ENCODE assay signal across 23 cellular contexts in the genomic region with DNA sequence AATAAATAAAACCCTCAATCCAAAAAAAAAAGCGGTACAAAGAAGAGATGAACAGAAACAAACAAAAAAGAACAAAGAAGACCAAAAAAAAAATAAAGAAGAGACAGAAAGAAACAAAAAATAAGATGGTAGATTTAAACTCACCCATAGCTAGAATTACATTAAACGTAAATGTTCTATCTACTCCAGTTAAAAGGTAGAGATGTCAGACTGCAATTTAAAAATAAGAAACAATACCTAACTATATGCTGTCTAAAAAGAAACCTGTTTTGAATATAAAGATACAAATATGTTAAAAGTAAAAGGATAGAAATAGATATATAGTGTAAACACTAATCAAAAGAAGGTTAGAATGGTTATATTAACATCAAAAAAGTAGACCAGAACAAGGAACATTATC. TPM values are rescaled to one million over a fixed set of nuclear protein-coding genes. Genes with fewer than 3 reads are reported as not detected.
DNase-seq lines count a peak whose midpoint lies in the region; ATAC-seq, FAIRE-seq and TF ChIP-seq lines count a peak whose summit lies in the region.
"Had no signal": no experiment of that assay in that cellular context is flagged by ENCODE, and none has a peak within 500 bp of the region (broad histone marks: within the 10 kb centered on the region; RNA-seq: fewer than 3 reads in every experiment).

No MANE protein-coding gene starts in this region.

- H3K9ac ChIP-seq in K562 (ENCODE audit: insufficient read depth in 1 of 2, low read depth in 2 of 2, low read length in 2 of 2) (no peak overlapping the region), H9 (ENCODE audit: extremely low read depth, insufficient read length, low read length) (no peak overlapping the region)
- H3K9ac ChIP-seq: BLaER1 treated with 17β-estradiol and CSF1 and Interleukin-3, amounts not matched to agents 10 nM and 100 nM had no signal

- no peaks in the 10 kb centered on the region for H3K27me3 ChIP-seq in K562 (ENCODE audit: control insufficient read depth in 2 of 2, insufficient read depth in 2 of 2, low read length in 2 of 2)
- no peaks in the 10 kb centered on the region for H3K27me3 ChIP-seq in H9 (ENCODE audit: insufficient read depth, low read length)
- H3K27me3 ChIP-seq: BLaER1 treated with 17β-estradiol and CSF1 and Interleukin-3, amounts not matched to agents 10 nM and 100 nM had no signal

- H2AFZ ChIP-seq in K562 (ENCODE audit: low read depth, low read length) (no peak overlapping the region), H9 (ENCODE audit: low read length) (no peak overlapping the region)

- H3K79me2 ChIP-seq in K562 (ENCODE audit: control insufficient read depth, insufficient read depth, low read length) (no peaks in the 10 kb centered on the region), H9 (ENCODE audit: insufficient read depth, low read length) (no peaks in the 10 kb centered on the region)

- H3K18ac ChIP-seq in H9 (ENCODE audit: insufficient read length, low read depth, low read length) = no peak overlapping the region

- BruUV-seq in K562 (replicated peaks; lab: Mats Ljungman, UMichigan) = no TSS peak

- no peak overlapping the region for H2BK12ac ChIP-seq in H9 (ENCODE audit: insufficient read length, low read depth, low read length)

- H3K9me3 ChIP-seq in HEK293 (ENCODE audit: control insufficient read depth, insufficient read depth, low read depth, low read length) (no peaks in the 10 kb centered on the region), K562 (replicated peaks; ENCODE audit: control insufficient read depth, insufficient read depth, low read depth, low read length) (no peaks in the 10 kb centered on the region), H9 (ENCODE audit: control insufficient read depth, low read depth, low read length) (peaks cover 7% of the 10 kb centered on the region)

- no peak overlapping the region for H2AK5ac ChIP-seq in H9 (ENCODE audit: insufficient read length, low read length)

- FAIRE-seq in G401.6 (lab: Jason Lieb, UNC) (peak; percentile 57), K562 (lab: Jason Lieb, UNC) (no peak)
- FAIRE-seq: A549, D721Med, GM12878, GM12892, GM18507 had no signal

- no peak overlapping the region for H2BK15ac ChIP-seq in H9 (ENCODE audit: low read depth, low read length)

- POLR2A ChIA-PET in HEK293 (lab: Yijun Ruan, JAX) (no interaction called here), K562 (lab: Yijun Ruan, JAX) (no interaction called here)

- H3K27ac ChIP-seq in HEK293 (ENCODE audit: extremely low read depth, low read depth, low read length) = no peak overlapping the region
- no peak overlapping the region for H3K27ac ChIP-seq in K562 (ENCODE audit: extremely low read depth, low read depth, low read length)
- no peak overlapping the region for H3K27ac ChIP-seq in H9 (ENCODE audit: insufficient read length, low read depth, low read length)
- H3K27ac ChIP-seq: A549; BLaER1 treated with 17β-estradiol and CSF1 and Interleukin-3, amounts not matched to agents 10 nM and 100 nM; C4-2B had no signal

- H4K8ac ChIP-seq in H9 (replicated peaks; ENCODE audit: insufficient read length, low read depth, low read length) = no peak overlapping the region

- H2BK120ac ChIP-seq in H9 (ENCODE audit: low read depth, low read length, poor library complexity, severe bottlenecking) = no peak overlapping the region

- no peaks in the 10 kb centered on the region for H3K9me1 ChIP-seq in K562 (ENCODE audit: control insufficient read depth, insufficient read depth, low read length)

- H3K56ac ChIP-seq in H9 (ENCODE audit: insufficient read length, low read depth, low read length) = no peak overlapping the region

- no peak for TF ChIP-seq POLR2A in K562 (conservative IDR thresholded peaks at IDR 0.05)

- intact Hi-C loops in K562 (cut with micrococcal nuclease) = no loop called here

- H3K4ac ChIP-seq in H9 (ENCODE audit: low read depth, low read length) = no peak overlapping the region

- no peak overlapping the region for H3T11ph ChIP-seq in H9 (ENCODE audit: low read length)

- H3K4me3 ChIP-seq in HEK293 (ENCODE audit: low read depth, low read length) = no peak overlapping the region
- H3K4me3 ChIP-seq in K562 = no peak overlapping the region
- H3K4me3 ChIP-seq: A549; BLaER1 treated with 17β-estradiol and CSF1 and Interleukin-3, amounts not matched to agents 10 nM and 100 nM; GM12878 had no signal

- ATAC-seq in K562 = no peak
- no peak for ATAC-seq in GM21786 (IDR thresholded peaks at IDR 0.05; ENCODE audit: unreplicated experiment)
- no peak for ATAC-seq in HG03039 (IDR thresholded peaks at IDR 0.05; ENCODE audit: unreplicated experiment)
- ATAC-seq: A549; CD8-positive, alpha-beta T cell; GM12878 had no signal

- H3K23ac ChIP-seq in H9 (ENCODE audit: insufficient read length, low read depth, low read length) = no peak overlapping the region

- no peaks in the 10 kb centered on the region for H3K4me1 ChIP-seq in HEK293 (ENCODE audit: control insufficient read depth, insufficient read depth, low read length)
- H3K4me1 ChIP-seq in K562 (replicated peaks in 1 of 2; ENCODE audit: control insufficient read depth in 2 of 2, insufficient read depth in 2 of 2, low read length in 2 of 2) = no peaks in the 10 kb centered on the region; a peak in 1 of 5 replicates
- no peaks in the 10 kb centered on the region for H3K4me1 ChIP-seq in H9 (ENCODE audit: insufficient read depth, low read length)
- H3K4me1 ChIP-seq: Caco-2 had no signal

- peaks cover 3 to 26% of the 10 kb centered on the region in 2 experiments; a peak in 2 of 3 replicates for H3K36me3 ChIP-seq in HEK293 (ENCODE audit: control insufficient read depth in 2 of 2, insufficient read depth in 1 of 2, low read length in 2 of 2)
- peaks cover 7% of the 10 kb centered on the region; the same call in 1 of the 3 replicates for H3K36me3 ChIP-seq in K562 (ENCODE audit: control insufficient read depth, insufficient read depth, low read length)

- 85% methylated on average over 2 of the region's 2 CpGs for WGBS in K562 (ENCODE audit: insufficient coverage, low coverage, missing lambda C conversion rate)
- no CpG with 5 or more reads among the region's 2 CpGs for WGBS in H9 (ENCODE audit: extremely low coverage, insufficient read length, low lambda C conversion rate)

- H3K27ac Mint-ChIP-seq in activated naive CD8-positive, alpha-beta T cell treated with anti-CD3 and anti-CD28 coated beads for 36 hours = no peak overlapping the region
- no peak overlapping the region for H3K27ac Mint-ChIP-seq in H9
- H3K27ac Mint-ChIP-seq: B cell; CD4-positive, alpha-beta T cell; CD8-positive, alpha-beta T cell had no signal

- H3K36me3 Mint-ChIP-seq in activated naive CD8-positive, alpha-beta T cell treated with anti-CD3 and anti-CD28 coated beads for 36 hours = peaks cover 33% of the 10 kb centered on the region
- H3K36me3 Mint-ChIP-seq in H9 (ENCODE audit: insufficient read depth in 1 of 3, low read depth in 3 of 3) = peaks cover 21 to 42% (median 32%) of the 10 kb centered on the region in 3 experiments

- H3K14ac ChIP-seq in H9 (ENCODE audit: insufficient read depth, low read length) = no peak overlapping the region

- TF ChIP-seq CTCF in HEK293 (tag by site-specific recombination; IDR thresholded peaks at IDR 0.05) (no peak), K562 (IDR thresholded peaks at IDR 0.05 in 2 of 3, conservative IDR thresholded peaks at IDR 0.05 in 1 of 3; ENCODE audit: insufficient read depth in 2 of 3, low read depth in 1 of 3, low read length in 3 of 3) (no peak), H9 (conservative IDR thresholded peaks at IDR 0.05) (no peak)

- H3K23me2 ChIP-seq in H9 (ENCODE audit: insufficient read length, low read depth, low read length, poor library complexity, severe bottlenecking) = no peaks in the 10 kb centered on the region

- DNase-seq in K562 (ENCODE audit: extremely low read depth in 1 of 4, low spot score in 3 of 4) (no peak), H9 (no peak)
- DNase-seq in activated naive CD8-positive, alpha-beta T cell treated with anti-CD3 and anti-CD28 coated beads for 36 hours = no peak
- DNase-seq: 8988T; AML-193; Caco-2; Calu3; CD4-positive, alpha-beta T cell; CD8-positive, alpha-beta T cell; DMS79 treated with DMSO at 0.1 percent for 48 hours; GDM1 had no signal

- H3K4me3 Mint-ChIP-seq in activated naive CD8-positive, alpha-beta T cell treated with anti-CD3 and anti-CD28 coated beads for 36 hours = no peak overlapping the region
- H3K4me3 Mint-ChIP-seq in H9 = no peak overlapping the region
- H3K4me3 Mint-ChIP-seq: B cell; CD4-positive, alpha-beta T cell; CD8-positive, alpha-beta T cell had no signal

- H4K20me1 ChIP-seq in K562 (replicated peaks; ENCODE audit: control insufficient read depth, insufficient read depth, low read length) = no peaks in the 10 kb centered on the region
- no peaks in the 10 kb centered on the region for H4K20me1 ChIP-seq in H9 (ENCODE audit: control insufficient read depth, insufficient read depth, insufficient read length)
- H4K20me1 ChIP-seq: BLaER1 treated with 17β-estradiol and CSF1 and Interleukin-3, amounts not matched to agents 10 nM and 100 nM had no signal

- peaks cover 8% of the 10 kb centered on the region for H3K4me1 Mint-ChIP-seq in activated naive CD8-positive, alpha-beta T cell treated with anti-CD3 and anti-CD28 coated beads for 36 hours
- no peaks in the 10 kb centered on the region for H3K4me1 Mint-ChIP-seq in H9

- no peaks in the 10 kb centered on the region for H3K27me3 Mint-ChIP-seq in activated naive CD8-positive, alpha-beta T cell treated with anti-CD3 and anti-CD28 coated beads for 36 hours
- no peaks in the 10 kb centered on the region for H3K27me3 Mint-ChIP-seq in H9 (ENCODE audit: low read depth)
- H3K27me3 Mint-ChIP-seq: B cell; CD4-positive, alpha-beta T cell had no signal

- no peak overlapping the region for H3K4me2 ChIP-seq in K562 (ENCODE audit: insufficient read depth, low read length)
- no peak overlapping the region for H3K4me2 ChIP-seq in H9 (ENCODE audit: insufficient read depth, insufficient read length, low read length)
- H3K4me2 ChIP-seq: A549; BLaER1 treated with 17β-estradiol and CSF1 and Interleukin-3, amounts not matched to agents 10 nM and 100 nM had no signal

- in situ Hi-C loops in K562 (cut with MboI) = no loop called here

- no peak overlapping the region for H2BK20ac ChIP-seq in H9 (ENCODE audit: low read depth, low read length, poor library complexity, severe bottlenecking)

- peaks cover 6% of the 10 kb centered on the region for H3K9me3 Mint-ChIP-seq in activated naive CD8-positive, alpha-beta T cell treated with anti-CD3 and anti-CD28 coated beads for 36 hours
- H3K9me3 Mint-ChIP-seq in H9 = peaks cover 15 to 16% of the 10 kb centered on the region in 2 experiments

- no peak overlapping the region for H4K5ac ChIP-seq in H9 (ENCODE audit: insufficient read length, low read depth, low read length)

- no peak for TF ChIP-seq EP300 in K562 (IDR thresholded peaks at IDR 0.05; ENCODE audit: low read length)

- H3K79me1 ChIP-seq in H9 (ENCODE audit: insufficient read depth, low read depth, low read length, poor library complexity, severe bottlenecking) = no peaks in the 10 kb centered on the region

- CTCF ChIA-PET in HEK293 (lab: Yijun Ruan, JAX) (no interaction called here), K562 (lab: Yijun Ruan, JAX; ENCODE audit: low intra/inter-chr PET ratio) (no interaction called here)

- no peak overlapping the region for H2BK5ac ChIP-seq in H9 (ENCODE audit: insufficient read length, low read length)

- no peak overlapping the region for H4K91ac ChIP-seq in H9 (ENCODE audit: insufficient read length, low read depth, low read length)

- TF ChIP-seq RAD21 in K562 (CRISPR knock-in tag; conservative IDR thresholded peaks at IDR 0.05 in 1 of 2, IDR thresholded peaks at IDR 0.05 in 1 of 2) = no peak

RNA-seq across cellular contexts. Expression of gene ANAPC16, which starts 31.7 kb away (rescaled TPM):
- 13.7 and 30.0 TPM in 2 replicates for total RNA-seq in K562 (2011; cell fraction: chromatin; rRNA removed; ENCODE audit: low replicate concordance)
- total RNA-seq in K562 (2011; cell fraction: nucleolus; rRNA removed) = 13.7 and 15.7 TPM in 2 replicates
- 30.3 and 57.6 TPM in 2 replicates for total RNA-seq in K562 (2011; cell fraction: nucleoplasm; rRNA removed)
- total RNA-seq in K562 (2014; rRNA removed) (42.6 and 55.8 TPM in 2 replicates), K562 (2014; rRNA removed; fragmentation: Illumina TruSeq; extraction: Trizol) (108 and 111 TPM in 2 replicates), K562 (2015; rRNA removed; fragmentation: Illumina TruSeq; extraction: Trizol) (79.7 and 87.7 TPM in 2 replicates), K562 (2021) (72.5 and 72.7 TPM in 2 replicates), H9 (2021) (66.6 and 73.8 TPM in 2 replicates)
- polyA plus RNA-seq in K562 (2011; rRNA removed) (162 and 168 TPM in 2 replicates), K562 (2014; fragmentation: Illumina TruSeq; extraction: Trizol) (74.2 and 85.3 TPM in 2 replicates), K562 (2014; fragmentation: Nextera tagmentation; extraction: Ambion mirVana) (100 to 1,000 TPM; 184 to 208 TPM), K562 (2014; rRNA removed) (112 and 134 TPM in 2 replicates)
- polyA plus RNA-seq in K562 (2011; cell fraction: cytosol; rRNA removed) = 47.9 and 96.2 TPM in 2 replicates
- 27.0 and 46.2 TPM in 2 replicates for polyA plus RNA-seq in K562 (2011; cell fraction: nucleus; rRNA removed)
- 85.3 and 238 TPM in 2 replicates for polyA plus RNA-seq in K562 (2012)
- polyA minus RNA-seq in K562 (2011; rRNA and poly(A)+ RNA removed) = 41.3 and 52.4 TPM in 2 replicates
- polyA minus RNA-seq in K562 (2011; cell fraction: cytosol; rRNA and poly(A)+ RNA removed) = 13.9 and 15.1 TPM in 2 replicates
- polyA minus RNA-seq in K562 (2011; cell fraction: nucleus; rRNA and poly(A)+ RNA removed) = 3.2 and 10.0 TPM in 2 replicates
- total RNA-seq in activated naive CD8-positive, alpha-beta T cell treated with anti-CD3 and anti-CD28 coated beads for 36 hours = 10 to 100 TPM; 71.0 to 81.8 TPM

RNA-seq across cellular contexts. Expression of gene ASCC1, which starts 31.9 kb away (rescaled TPM):
- 49.7 and 77.0 TPM in 2 replicates for total RNA-seq in K562 (2011; cell fraction: chromatin; rRNA removed; ENCODE audit: low replicate concordance)
- 28.7 and 34.9 TPM in 2 replicates for total RNA-seq in K562 (2011; cell fraction: nucleolus; rRNA removed)
- total RNA-seq in K562 (2011; cell fraction: nucleoplasm; rRNA removed) = 43.5 and 57.0 TPM in 2 replicates
- 27.6 and 31.7 TPM in 2 replicates for total RNA-seq in K562 (2014; rRNA removed)
- total RNA-seq in K562 (2014; rRNA removed; fragmentation: Illumina TruSeq; extraction: Trizol) = 52.8 and 62.6 TPM in 2 replicates
- total RNA-seq in K562 (2015; rRNA removed; fragmentation: Illumina TruSeq; extraction: Trizol) = 33.3 and 38.2 TPM in 2 replicates
- total RNA-seq in K562 (2021) = 45.7 and 48.4 TPM in 2 replicates
- polyA plus RNA-seq in K562 (2011; rRNA removed) = 53.2 and 64.1 TPM in 2 replicates
- polyA plus RNA-seq in K562 (2011; cell fraction: cytosol; rRNA removed) = 20.9 and 37.8 TPM in 2 replicates
- 13.5 and 19.8 TPM in 2 replicates for polyA plus RNA-seq in K562 (2011; cell fraction: nucleus; rRNA removed)
- polyA plus RNA-seq in K562 (2012) = 39.1 and 50.0 TPM in 2 replicates
- 54.4 and 70.0 TPM in 2 replicates for polyA plus RNA-seq in K562 (2014; fragmentation: Illumina TruSeq; extraction: Trizol)
- 10 to 100 TPM; 50.8 to 73.3 TPM for polyA plus RNA-seq in K562 (2014; fragmentation: Nextera tagmentation; extraction: Ambion mirVana)
- 42.7 and 55.5 TPM in 2 replicates for polyA plus RNA-seq in K562 (2014; rRNA removed)
- 90.3 and 97.7 TPM in 2 replicates for polyA minus RNA-seq in K562 (2011; rRNA and poly(A)+ RNA removed)
- polyA minus RNA-seq in K562 (2011; cell fraction: cytosol; rRNA and poly(A)+ RNA removed) = 35.1 and 39.2 TPM in 2 replicates
- polyA minus RNA-seq in K562 (2011; cell fraction: nucleus; rRNA and poly(A)+ RNA removed) = 13.6 and 33.1 TPM in 2 replicates
- total RNA-seq in activated naive CD8-positive, alpha-beta T cell treated with anti-CD3 and anti-CD28 coated beads for 36 hours = 10 to 100 TPM; 57.3 to 57.7 TPM
- 36.9 and 41.2 TPM in 2 replicates for total RNA-seq in H9 (2021)
